Comparison of ENCODE assay signal across 15 cellular contexts in the genomic region with DNA sequence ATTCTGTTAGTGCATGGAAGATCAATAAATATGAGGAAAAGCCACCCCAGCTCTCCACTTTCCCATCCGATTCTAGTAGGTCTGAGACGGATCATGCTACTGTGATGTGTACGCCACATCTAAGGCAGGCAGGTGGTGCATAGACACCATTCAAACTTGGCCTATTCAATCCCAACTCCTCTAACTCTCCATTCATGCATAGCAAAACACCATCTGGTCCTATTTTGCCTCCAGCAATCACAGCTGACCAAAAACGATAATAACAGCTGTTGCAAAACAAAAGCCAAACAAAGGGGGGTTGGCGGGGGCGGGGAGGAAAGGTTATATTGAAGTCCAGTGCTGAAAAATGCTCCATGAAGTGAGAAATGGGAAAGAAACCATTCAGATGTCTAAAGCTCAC.
A peak's percentile ranks its signal among the peaks of the same experiment; 100 is the strongest.
DNase-seq lines count a peak whose midpoint lies in the region; ATAC-seq and TF ChIP-seq lines count a peak whose summit lies in the region.
"Had no signal": no experiment of that assay in that cellular context is flagged by ENCODE, and none has a peak within 500 bp of the region (broad histone marks: within the 10 kb centered on the region; RNA-seq: fewer than 3 reads in every experiment).

No MANE protein-coding gene starts in this region.

- 61 to 73% (median 64%) methylated on average over 6 of the region's 6 CpGs for whole genome bisulfite sequencing in stomach, 5 donors
- WGBS in tibial nerve, 2 donors, result 49 to 51% methylated on average over 6 of the region's 6 CpGs

- no peaks in the 10 kb centered on the region for H4K20me1 ChIP-seq in BLaER1 treated with 17β-estradiol and CSF1 and Interleukin-3, amounts not matched to agents 10 nM and 100 nM
- H4K20me1 ChIP-seq in PC-3 (ENCODE audit: low read length), result no peaks in the 10 kb centered on the region

- H2AFZ ChIP-seq in PC-3 (ENCODE audit: low read length), result no peak overlapping the region

- H3K9ac ChIP-seq in BLaER1 treated with 17β-estradiol and CSF1 and Interleukin-3, amounts not matched to agents 10 nM and 100 nM, result no peak overlapping the region
- no peak overlapping the region for H3K9ac ChIP-seq in PC-3 (ENCODE audit: low read length)

- H3K9me2 ChIP-seq in PC-3 (replicated peaks; ENCODE audit: low read length), result no peaks in the 10 kb centered on the region

- TF ChIP-seq CTCF in stomach (IDR thresholded peaks at IDR 0.05), result no peak
- no peak for TF ChIP-seq CTCF in tibial nerve (IDR thresholded peaks at IDR 0.05)
- TF ChIP-seq CTCF in PC-3 (conservative IDR thresholded peaks at IDR 0.05; ENCODE audit: low read depth, low read length), result no peak

- peaks cover 0 to 24% (median 15%) of the 10 kb centered on the region in 10 experiments; a peak in 14 of 20 replicates for H3K4me1 ChIP-seq in BLaER1 treated with 17β-estradiol and CSF1 and Interleukin-3, amounts not matched to agents 10 nM and 100 nM
- H3K4me1 ChIP-seq in stomach (no peaks in the 10 kb centered on the region), tibial nerve (no peaks in the 10 kb centered on the region), PC-3 (ENCODE audit: insufficient read depth, low read length) (no peaks in the 10 kb centered on the region)
- H3K4me1 ChIP-seq: colonic mucosa had no signal

- intact Hi-C loops in left colon (cut with DNase I, micrococcal nuclease) (no loop called here), stomach (cut with DNase I; ENCODE audit: low total_unique reads) (no loop called here), PC-3 (cut with micrococcal nuclease) (no loop called here)

- no TSS peak for BruUV-seq in PC-3 (replicated peaks; lab: Mats Ljungman, UMichigan)

- peak overlapping the region in 3 of 11 experiments; percentile 22 to 51 (median 23); a peak in 3 of 22 replicates for H3K27ac ChIP-seq in BLaER1 treated with 17β-estradiol and CSF1 and Interleukin-3, amounts not matched to agents 10 nM and 100 nM
- H3K27ac ChIP-seq in stomach (no peak overlapping the region), tibial nerve (no peak overlapping the region), PC-3 (ENCODE audit: low read length) (no peak overlapping the region)
- H3K27ac ChIP-seq: colonic mucosa had no signal

- H3K4me2 ChIP-seq in BLaER1 treated with 17β-estradiol and CSF1 and Interleukin-3, amounts not matched to agents 10 nM and 100 nM, result peak overlapping the region in 9 of 11 experiments; percentile 33 to 64 (median 50); a peak in 17 of 22 replicates
- H3K4me2 ChIP-seq in PC-3 (ENCODE audit: low read length), result no peak overlapping the region

- POLR2A ChIA-PET in PC-3 (lab: Charles Lee; ENCODE audit: unreplicated experiment), result no interaction called here

- no peaks in the 10 kb centered on the region for H3F3A ChIP-seq in PC-3 (ENCODE audit: low read length, unreplicated experiment)

- no peaks in the 10 kb centered on the region for H3K79me2 ChIP-seq in PC-3 (ENCODE audit: low read length)

- no peaks in the 10 kb centered on the region for H3K27me3 ChIP-seq in BLaER1 treated with 17β-estradiol and CSF1 and Interleukin-3, amounts not matched to agents 10 nM and 100 nM
- H3K27me3 ChIP-seq in stomach, result no peaks in the 10 kb centered on the region
- no peaks in the 10 kb centered on the region for H3K27me3 ChIP-seq in tibial nerve
- no peaks in the 10 kb centered on the region for H3K27me3 ChIP-seq in PC-3 (ENCODE audit: low read length)
- H3K27me3 ChIP-seq: colonic mucosa had no signal

- DNase-seq in NCI-H1694 treated with DMSO at 0.1 percent for 48 hours (lab: John Stamatoyannopoulos, UW) (peak; percentile 82), NCI-H748 (lab: John Stamatoyannopoulos, UW; ENCODE audit: unreplicated experiment) (peak; percentile 98), left colon (no peak), stomach (no peak), tibial nerve (ENCODE audit: low spot score in 2 of 2) (no peak), PC-3 (no peak)
- no peak for DNase-seq in stimulated activated CD4-positive, alpha-beta T cell treated with anti-CD3 and anti-CD28 coated beads, Interleukin-12 subunit alpha, Interleukin-12 subunit beta, amount 100 ng/mL, for 4 hours
- DNase-seq: activated CD8-positive, alpha-beta T cell treated with anti-CD3 and anti-CD28 coated beads for 36 hours; activated naive CD4-positive, alpha-beta T cell treated with anti-CD3 and anti-CD28 coated beads, Interleukin-2, amount 10 ng/mL, durations not matched to agents 7 days and 5 days; colonic mucosa; NK-92 treated with Interleukin-12 subunit alpha and Interleukin-12 subunit beta, amount 100 ng/mL, for 24 hours; nucleus accumbens; stimulated activated naive CD4-positive, alpha-beta T cell; T-cell had no signal

- ATAC-seq in left colon, result peak; percentile 39
- no peak for ATAC-seq in PC-3
- ATAC-seq: activated CD8-positive, alpha-beta T cell treated with anti-CD3 and anti-CD28 coated beads for 36 hours; T-cell had no signal

- H3K9me3 ChIP-seq in BLaER1 treated with 17β-estradiol and CSF1 and Interleukin-3, amounts not matched to agents 10 nM and 100 nM (replicated peaks in 1 of 11), result peaks cover 0 to 6% (median 3%) of the 10 kb centered on the region in 11 experiments; a peak in 5 of 22 replicates
- H3K9me3 ChIP-seq in stomach (no peaks in the 10 kb centered on the region), tibial nerve (peaks cover 0 to 5% (median 0%) of the 10 kb centered on the region in 4 donors), PC-3 (ENCODE audit: low read length) (no peaks in the 10 kb centered on the region)
- H3K9me3 ChIP-seq: colonic mucosa had no signal

- no peak overlapping the region for H3K4me3 ChIP-seq in BLaER1 treated with 17β-estradiol and CSF1 and Interleukin-3, amounts not matched to agents 10 nM and 100 nM
- H3K4me3 ChIP-seq in stomach, result no peak overlapping the region
- H3K4me3 ChIP-seq in tibial nerve, result no peak overlapping the region
- H3K4me3 ChIP-seq in PC-3 (ENCODE audit: low read length), result no peak overlapping the region
- H3K4me3 ChIP-seq: colonic mucosa had no signal

- TF ChIP-seq EP300 in stomach (IDR thresholded peaks at IDR 0.05) (no peak), tibial nerve (IDR thresholded peaks at IDR 0.05) (no peak)

- TF ChIP-seq POLR2A in stomach (IDR thresholded peaks at IDR 0.05) (no peak), tibial nerve (IDR thresholded peaks at IDR 0.05) (no peak)

- CTCF ChIA-PET in PC-3 (lab: Charles Lee), result no interaction called here

- peaks cover 0 to 18% (median 5%) of the 10 kb centered on the region in 11 experiments; a peak in 7 of 22 replicates for H3K36me3 ChIP-seq in BLaER1 treated with 17β-estradiol and CSF1 and Interleukin-3, amounts not matched to agents 10 nM and 100 nM
- H3K36me3 ChIP-seq in stomach (peaks cover 3 to 22% (median 20%) of the 10 kb centered on the region in 4 donors), tibial nerve (no peaks in the 10 kb centered on the region), PC-3 (ENCODE audit: low read depth, low read length) (no peaks in the 10 kb centered on the region)
- H3K36me3 ChIP-seq: colonic mucosa had no signal

Comparison
In these comparisons a context has a peak if more than half of its experiments do, and no peak if none do; other contexts are left out.
1. DNase-seq: peak in NCI-H1694 treated with DMSO at 0.1 percent for 48 hours (single experiment) and NCI-H748 (single experiment); none in left colon (0 of 2), stomach (single experiment), stimulated activated CD4-positive, alpha-beta T cell treated with anti-CD3 and anti-CD28 coated beads, Interleukin-12 subunit alpha, Interleukin-12 subunit beta, amount 100 ng/mL, for 4 hours (single experiment), tibial nerve (0 of 2) and PC-3 (single experiment).